In genomic region chr3:53137221-53137620, GRCh38 we compare ENCODE assay signal across 16 cellular contexts. TPM values are rescaled to one million over a fixed set of nuclear protein-coding genes. Genes with fewer than 3 reads are reported as not detected.
DNase-seq lines count a peak whose midpoint lies in the region; ATAC-seq and TF ChIP-seq lines count a peak whose summit lies in the region.
"Had no signal": no experiment of that assay in that cellular context is flagged by ENCODE, and none has a peak within 500 bp of the region (broad histone marks: within the 10 kb centered on the region; RNA-seq: fewer than 3 reads in every experiment).

No MANE protein-coding gene starts in this region.

- H2AFZ ChIP-seq in parathyroid adenoma, result peak overlapping the region; percentile 2

- no peaks in the 10 kb centered on the region for H3K79me2 ChIP-seq in parathyroid adenoma

- H3K9ac ChIP-seq in parathyroid adenoma, result no peak overlapping the region

- H3K27me3 ChIP-seq in parathyroid adenoma (ENCODE audit: control insufficient read depth, insufficient read depth, low read length), result no peaks in the 10 kb centered on the region

- H3K4me3 Mint-ChIP-seq in HFFc6, result no peak overlapping the region
- H3K4me3 Mint-ChIP-seq: B cell; CD4-positive, alpha-beta memory T cell; T-helper 1 cell treated with Interleukin-12 subunit alpha and Interleukin-12 subunit beta and Interleukin-4 antibody, amounts not matched to agents 30 μg/mL and 1 μg/mL, for 36 hours had no signal

- ATAC-seq in HG02970 (IDR thresholded peaks at IDR 0.05; ENCODE audit: low FRiP score, unreplicated experiment) (no peak), HG03280 (IDR thresholded peaks at IDR 0.05; ENCODE audit: unreplicated experiment) (no peak)

- no peak overlapping the region for H3K4me3 ChIP-seq in parathyroid adenoma (ENCODE audit: low read depth, low read length)

- no peaks in the 10 kb centered on the region for H3K9me3 ChIP-seq in parathyroid adenoma (ENCODE audit: control insufficient read depth, low read length)

- H3K4me1 ChIP-seq in parathyroid adenoma, result peaks cover 23% of the 10 kb centered on the region

- no peaks in the 10 kb centered on the region for H3K36me3 ChIP-seq in parathyroid adenoma (ENCODE audit: control insufficient read depth, insufficient read depth, low read length)

- peaks cover 29% of the 10 kb centered on the region for H3K4me1 Mint-ChIP-seq in HFFc6 (ENCODE audit: low read depth)

- DNase-seq in NCI-H510A (lab: John Stamatoyannopoulos, UW) (peak; percentile 28), NCI-H510A treated with DMSO at 0.1 percent for 48 hours (lab: John Stamatoyannopoulos, UW) (no peak), COLO668 (lab: John Stamatoyannopoulos, UW; ENCODE audit: unreplicated experiment) (peak; percentile 48), HFFc6 (no peak)
- DNase-seq: CD4-positive, alpha-beta memory T cell; GOT3; NCI-H1048; NCI-H146; NCI-H2171 treated with DMSO at 0.1 percent for 48 hours; NCI-H524; SHP77 treated with DMSO at 0.1 percent for 48 hours had no signal

- no peak overlapping the region for H3K27ac ChIP-seq in parathyroid adenoma

- TF ChIP-seq CTCF in HFFc6 (IDR thresholded peaks at IDR 0.05) (no peak), parathyroid adenoma (IDR thresholded peaks at IDR 0.05) (no peak)

- H3K9me3 Mint-ChIP-seq in HFFc6, result no peaks in the 10 kb centered on the region
- H3K9me3 Mint-ChIP-seq: T-helper 1 cell treated with Interleukin-12 subunit alpha and Interleukin-12 subunit beta and Interleukin-4 antibody, amounts not matched to agents 30 μg/mL and 1 μg/mL, for 36 hours had no signal

- H3K27me3 Mint-ChIP-seq in HFFc6 (ENCODE audit: insufficient read depth), result no peaks in the 10 kb centered on the region; the same call in none of the 2 replicates
- H3K27me3 Mint-ChIP-seq: B cell; CD4-positive, alpha-beta memory T cell had no signal

- no peaks in the 10 kb centered on the region for H3K36me3 Mint-ChIP-seq in HFFc6 (ENCODE audit: low read depth)
- H3K36me3 Mint-ChIP-seq: CD4-positive, alpha-beta memory T cell had no signal

- H3K27ac Mint-ChIP-seq in HFFc6, result peak overlapping the region; percentile 8; the same call in 1 of the 2 replicates
- H3K27ac Mint-ChIP-seq: B cell; CD4-positive, alpha-beta memory T cell; T-helper 1 cell treated with Interleukin-12 subunit alpha and Interleukin-12 subunit beta and Interleukin-4 antibody, amounts not matched to agents 30 μg/mL and 1 μg/mL, for 36 hours had no signal

- H3K4me2 ChIP-seq in parathyroid adenoma (ENCODE audit: low read length), result no peak overlapping the region

RNA-seq across cellular contexts. Expression of gene RFT1, which starts 7.0 kb away (rescaled TPM):
- 10 to 100 TPM; 32.9 to 39.6 (median 34.7) TPM for total RNA-seq in HFFc6 (2021; fragmentation: NEBNext Ultra II Directional; extraction: Animal tissue kit (Norgen Biotek cat#: 25700))

RNA-seq across cellular contexts. Expression of gene PRKCD, which starts 23.8 kb away (rescaled TPM):
- 10 to 100 TPM; 15.5 to 21.9 (median 20.0) TPM for total RNA-seq in HFFc6 (2021; fragmentation: NEBNext Ultra II Directional; extraction: Animal tissue kit (Norgen Biotek cat#: 25700))

Comparison
In these comparisons a context has a peak if more than half of its experiments do, and no peak if none do; other contexts are left out.
1. DNase-seq: peak in NCI-H510A (single experiment) and COLO668 (single experiment); none in NCI-H510A treated with DMSO at 0.1 percent for 48 hours (single experiment) and HFFc6 (single experiment).